ENCODE assay signal across 26 cellular contexts in genomic region chr4:92636038-92636825, GRCh38.
DNase-seq lines count a peak whose midpoint lies in the region; ATAC-seq and TF ChIP-seq lines count a peak whose summit lies in the region.
"Had no signal": no experiment of that assay in that cellular context is flagged by ENCODE, and none has a peak within 500 bp of the region (broad histone marks: within the 10 kb centered on the region; RNA-seq: fewer than 3 reads in every experiment).

No MANE protein-coding gene starts in this region.

- H4K8ac ChIP-seq in mesenchymal stem cell (ENCODE audit: low read length), result no peak overlapping the region

- H3K4me1 ChIP-seq in mesenchymal stem cell (ENCODE audit: control insufficient read depth, insufficient read depth, low read depth, low read length), result no peaks in the 10 kb centered on the region
- H3K4me1 ChIP-seq in right lobe of liver, result no peaks in the 10 kb centered on the region
- H3K4me1 ChIP-seq: prostate gland, SJCRH30, upper lobe of left lung had no signal

- no peak overlapping the region for H2BK120ac ChIP-seq in mesenchymal stem cell (ENCODE audit: low read depth, low read length)

- H3K36me3 ChIP-seq in mesenchymal stem cell (ENCODE audit: control insufficient read depth in 1 of 2, insufficient read depth in 2 of 2, low read depth in 1 of 2, low read length in 2 of 2), result no peaks in the 10 kb centered on the region
- no peaks in the 10 kb centered on the region for H3K36me3 ChIP-seq in right lobe of liver
- H3K36me3 ChIP-seq: prostate gland, SJCRH30, upper lobe of left lung had no signal

- TF ChIP-seq CTCF in right lobe of liver (IDR thresholded peaks at IDR 0.05), result no peak

- H3K27me3 ChIP-seq in mesenchymal stem cell (ENCODE audit: control insufficient read depth in 1 of 2, insufficient read depth in 1 of 2, low read length in 2 of 2) (no peaks in the 10 kb centered on the region), right lobe of liver (no peaks in the 10 kb centered on the region)
- H3K27me3 ChIP-seq: SJCRH30, upper lobe of left lung had no signal

- H2BK15ac ChIP-seq in mesenchymal stem cell (ENCODE audit: low read depth, poor library complexity, severe bottlenecking), result no peak overlapping the region

- intact Hi-C loops in right lobe of liver (cut with DNase I), result no loop called here

- H3K27ac ChIP-seq in mesenchymal stem cell (ENCODE audit: low read length, poor library complexity, severe bottlenecking), result no peak overlapping the region
- H3K27ac ChIP-seq in right lobe of liver, result no peak overlapping the region
- H3K27ac ChIP-seq: epithelial cell of prostate, prostate gland, SJCRH30, upper lobe of left lung, VCaP had no signal

- H3K9me3 ChIP-seq in mesenchymal stem cell (ENCODE audit: control insufficient read depth, low read length), result no peaks in the 10 kb centered on the region
- H3K9me3 ChIP-seq in right lobe of liver, result no peaks in the 10 kb centered on the region
- H3K9me3 ChIP-seq: prostate gland, SJCRH30, upper lobe of left lung had no signal

- no peak overlapping the region for H3K9ac ChIP-seq in mesenchymal stem cell (ENCODE audit: low read length)

- no peak overlapping the region for H3K18ac ChIP-seq in mesenchymal stem cell (ENCODE audit: low read depth in 1 of 2, low read length in 2 of 2)

- no peaks in the 10 kb centered on the region for H3K79me1 ChIP-seq in mesenchymal stem cell (replicated peaks; ENCODE audit: low read length, poor library complexity, severe bottlenecking)

- H3K4ac ChIP-seq in mesenchymal stem cell (ENCODE audit: low read depth in 1 of 2, low read length in 2 of 2), result no peak overlapping the region

- no peak overlapping the region for H4K91ac ChIP-seq in mesenchymal stem cell (ENCODE audit: low read length)

- no peak overlapping the region for H3K4me2 ChIP-seq in mesenchymal stem cell (ENCODE audit: low read length, poor library complexity, severe bottlenecking)

- peak; percentile 15 to 59 for DNase-seq in NCI-H524 (lab: John Stamatoyannopoulos, UW)
- DNase-seq in NCI-H524 treated with DMSO at 0.1 percent for 48 hours (lab: John Stamatoyannopoulos, UW), result no peak
- peak; percentile 30 for DNase-seq in cerebellar cortex (ENCODE audit: low spot score)
- peak; percentile 3 for DNase-seq in mesenchymal stem cell
- no peak for DNase-seq in mucosa of gallbladder (ENCODE audit: low spot score)
- DNase-seq in right lobe of liver, result no peak
- DNase-seq: activated CD8-positive, alpha-beta memory T cell treated with anti-CD3 and anti-CD28 coated beads, Interleukin-2, amount 50 U/mL, for 48 hours; activated effector memory CD4-positive, alpha-beta T cell treated with Interleukin-2 at 50 U/mL for 16 hours; Calu3; HFFc6; left cardiac atrium; NCI-H1092 treated with DMSO at 0.1 percent for 48 hours; NCI-H2107; NCI-H526 treated with DMSO at 0.1 percent for 48 hours; nephron progenitor cell; PC-3; stimulated activated CD4-positive, alpha-beta T cell treated with anti-CD3 and anti-CD28 coated beads, Interleukin-4, amount 100 ng/mL, for 1 hour; stimulated activated naive CD8-positive, alpha-beta T cell treated with anti-CD3 and anti-CD28 coated beads, Interleukin-15, amount 100 ng/mL, for 72 hours; T-helper 17 cell; upper lobe of left lung had no signal

- no peak overlapping the region for H2BK12ac ChIP-seq in mesenchymal stem cell (ENCODE audit: low read length in 2 of 2)

- H2BK5ac ChIP-seq in mesenchymal stem cell (ENCODE audit: low read depth, low read length, poor library complexity, severe bottlenecking), result no peak overlapping the region

- H3K4me3 ChIP-seq in mesenchymal stem cell (ENCODE audit: insufficient read depth in 1 of 2, low read depth in 1 of 2, low read length in 2 of 2), result no peak overlapping the region
- H3K4me3 ChIP-seq in right lobe of liver, result no peak overlapping the region
- H3K4me3 ChIP-seq: prostate gland, SJCRH30, upper lobe of left lung had no signal

- ATAC-seq in right lobe of liver, result no peak
- no peak for ATAC-seq in HG03571 (IDR thresholded peaks at IDR 0.05; ENCODE audit: unreplicated experiment)
- ATAC-seq in GM18505 (IDR thresholded peaks at IDR 0.05; ENCODE audit: unreplicated experiment), result no peak
- ATAC-seq: left cardiac atrium; PC-3; stimulated activated naive CD8-positive, alpha-beta T cell treated with anti-CD3 and anti-CD28 coated beads, Interleukin-15, amount 100 ng/mL, for 72 hours; T-helper 17 cell had no signal

- no peak overlapping the region for H2AK5ac ChIP-seq in mesenchymal stem cell (ENCODE audit: low read length, severe bottlenecking)

- WGBS in mesenchymal stem cell, result 74% methylated on average over 4 of the region's 6 CpGs
- WGBS in right lobe of liver (ENCODE audit: insufficient coverage, low coverage, low lambda C conversion rate, missing lambda C conversion rate), result 24% methylated on average over 6 of the region's 6 CpGs

- no peak overlapping the region for H3K23ac ChIP-seq in mesenchymal stem cell (ENCODE audit: low read length in 2 of 2)

- H3K14ac ChIP-seq in mesenchymal stem cell (ENCODE audit: low read length in 2 of 2), result no peak overlapping the region

- TF ChIP-seq POLR2A in right lobe of liver (IDR thresholded peaks at IDR 0.05), result no peak
- no peak for TF ChIP-seq POLR2A in GM18505 (IDR thresholded peaks at IDR 0.05; ENCODE audit: borderline replicate concordance, extremely low read depth, insufficient read depth, insufficient read length)

- no peak overlapping the region for H2AFZ ChIP-seq in mesenchymal stem cell (ENCODE audit: low read depth, low read length)

Comparison
In these comparisons a context has a peak if more than half of its experiments do, and no peak if none do; other contexts are left out.
1. DNase-seq: peak in NCI-H524 (2 of 2), cerebellar cortex (single experiment) and mesenchymal stem cell (single experiment); none in NCI-H524 treated with DMSO at 0.1 percent for 48 hours (single experiment), mucosa of gallbladder (single experiment) and right lobe of liver (0 of 3).